10 cellular contexts compared by ENCODE assay signal in genomic region chr3:16550305-16550675, GRCh38. TPM values are rescaled to one million over a fixed set of nuclear protein-coding genes. Genes with fewer than 3 reads are reported as not detected.
DNase-seq lines count a peak whose midpoint lies in the region; ATAC-seq and TF ChIP-seq lines count a peak whose summit lies in the region.
"Had no signal": no experiment of that assay in that cellular context is flagged by ENCODE, and none has a peak within 500 bp of the region (broad histone marks: within the 10 kb centered on the region; RNA-seq: fewer than 3 reads in every experiment).

No MANE protein-coding gene starts in this region.

- peak overlapping the region; percentile 70 for H3K56ac ChIP-seq in mesendoderm (ENCODE audit: low read length)

- no peak overlapping the region for H2BK120ac ChIP-seq in mesendoderm (ENCODE audit: low read depth, low read length)

- TF ChIP-seq CTCF in astrocyte of the spinal cord (IDR thresholded peaks at IDR 0.05; ENCODE audit: low read depth, low read length) = no peak
- no peak for TF ChIP-seq CTCF in lower leg skin (IDR thresholded peaks at IDR 0.05)

- H3K79me2 ChIP-seq in mesendoderm (ENCODE audit: control insufficient read depth, insufficient read depth, low read length) = no peaks in the 10 kb centered on the region

- H3K9ac ChIP-seq in mesendoderm (ENCODE audit: low read length) = peak overlapping the region; percentile 46

- intact Hi-C loops in lower leg skin (cut with DNase I; ENCODE audit: low total_unique reads) = loop anchor here (5.0 kb wide), 1 partner anchor 263 kb away; no protein-coding TSS in a partner anchor

- H3K18ac ChIP-seq in mesendoderm (ENCODE audit: low read length) = no peak overlapping the region

- H4K8ac ChIP-seq in mesendoderm (ENCODE audit: low read depth, low read length) = no peak overlapping the region

- no peak overlapping the region for H2BK15ac ChIP-seq in mesendoderm (replicated peaks; ENCODE audit: low read depth)

- no peak for TF ChIP-seq POLR2A in lower leg skin (IDR thresholded peaks at IDR 0.05)

- H3K4me2 ChIP-seq in mesendoderm (ENCODE audit: low read length) = no peak overlapping the region

- H3K4ac ChIP-seq in mesendoderm (ENCODE audit: low read depth, low read length) = no peak overlapping the region

- ATAC-seq in GM18861 (IDR thresholded peaks at IDR 0.05; ENCODE audit: unreplicated experiment) (peak; percentile 32), HG03097 (IDR thresholded peaks at IDR 0.05; ENCODE audit: low FRiP score, unreplicated experiment) (peak; percentile 28), HG02798 (IDR thresholded peaks at IDR 0.05; ENCODE audit: poor library complexity, unreplicated experiment) (no peak)

- H3K27me3 ChIP-seq in mesendoderm (ENCODE audit: insufficient read depth, low read length, poor library complexity) = no peaks in the 10 kb centered on the region
- H3K27me3 ChIP-seq: adrenal gland had no signal

- in situ Hi-C loops in astrocyte of the spinal cord (cut with HindIII; ENCODE audit: low sequenced_read_pairs) = no loop called here

- no peaks in the 10 kb centered on the region for H3K79me1 ChIP-seq in mesendoderm (ENCODE audit: low read length)

- H3K27ac ChIP-seq in mesendoderm (ENCODE audit: low read depth, low read length) = no peak overlapping the region
- H3K27ac ChIP-seq: adrenal gland had no signal

- H3K4me3 ChIP-seq in astrocyte of the spinal cord (ENCODE audit: low read depth, low read length) = peak overlapping the region; percentile 9
- no peak overlapping the region for H3K4me3 ChIP-seq in mesendoderm (ENCODE audit: low read length)
- no peak overlapping the region for H3K4me3 ChIP-seq in lower leg skin (ENCODE audit: low read depth, poor library complexity, severe bottlenecking)
- H3K4me3 ChIP-seq: adrenal gland had no signal

- no peak overlapping the region for H3K23ac ChIP-seq in mesendoderm (ENCODE audit: low read length)

- no peak for DNase-seq in astrocyte of the spinal cord (ENCODE audit: low read depth, low spot score)
- DNase-seq in mesendoderm = peak; percentile 45
- no peak for DNase-seq in effector CD8-positive, alpha-beta T cell (lab: John Stamatoyannopoulos, UW)
- no peak for DNase-seq in lower leg skin (ENCODE audit: low spot score in 2 of 2)
- DNase-seq in mucosa of gallbladder (ENCODE audit: low spot score) = no peak

- no peaks in the 10 kb centered on the region for H3K36me3 ChIP-seq in mesendoderm (ENCODE audit: control insufficient read depth, insufficient read depth, low read length)
- H3K36me3 ChIP-seq: adrenal gland had no signal

- no peaks in the 10 kb centered on the region for H3K4me1 ChIP-seq in mesendoderm (ENCODE audit: control insufficient read depth, low read depth, low read length)
- H3K4me1 ChIP-seq: adrenal gland had no signal

- no CpG with 5 or more reads among the region's 4 CpGs for WGBS in mesendoderm (ENCODE audit: extremely low coverage, insufficient coverage, low lambda C conversion rate)
- WGBS in lower leg skin, 2 donors = 22 to 26% methylated on average over 4 of the region's 4 CpGs

- H4K5ac ChIP-seq in mesendoderm (ENCODE audit: low read length) = no peak overlapping the region

- no peak overlapping the region for H2AK5ac ChIP-seq in mesendoderm (ENCODE audit: low read length)

- H2BK5ac ChIP-seq in mesendoderm (ENCODE audit: low read length) = no peak overlapping the region

RNA-seq across cellular contexts. Expression of gene RFTN1, which starts 36.8 kb away (rescaled TPM):
- 6.8 TPM for polyA plus RNA-seq in mesendoderm (2013, experiment 1 of 2)
- 7.0 TPM for polyA plus RNA-seq in mesendoderm (2013, experiment 2 of 2)
- total RNA-seq in lower leg skin = 10 to 100 TPM; 11.2 to 39.5 (median 25.6) TPM
- total RNA-seq in mucosa of gallbladder = 11.4 TPM

RNA-seq across cellular contexts. Expression of gene DAZL, which starts 54.9 kb away (rescaled TPM):
- polyA plus RNA-seq in mesendoderm (2013, experiment 1 of 2) = 0.22 TPM
- 0.41 TPM for polyA plus RNA-seq in mesendoderm (2013, experiment 2 of 2)
- total RNA-seq in lower leg skin (under 1 TPM in 1 of 4 donors, not detected in 3; 0.07 TPM), mucosa of gallbladder (not detected)
- total RNA-seq: adrenal gland; T-helper 1 cell treated with Interleukin-12 subunit alpha and Interleukin-12 subunit beta and Interleukin-4 antibody, amounts not matched to agents 30 ng/mL and 1 ng/mL, for 36 hours had no signal
